ENCODE assay signal across 1 cellular context in the genomic region with DNA sequence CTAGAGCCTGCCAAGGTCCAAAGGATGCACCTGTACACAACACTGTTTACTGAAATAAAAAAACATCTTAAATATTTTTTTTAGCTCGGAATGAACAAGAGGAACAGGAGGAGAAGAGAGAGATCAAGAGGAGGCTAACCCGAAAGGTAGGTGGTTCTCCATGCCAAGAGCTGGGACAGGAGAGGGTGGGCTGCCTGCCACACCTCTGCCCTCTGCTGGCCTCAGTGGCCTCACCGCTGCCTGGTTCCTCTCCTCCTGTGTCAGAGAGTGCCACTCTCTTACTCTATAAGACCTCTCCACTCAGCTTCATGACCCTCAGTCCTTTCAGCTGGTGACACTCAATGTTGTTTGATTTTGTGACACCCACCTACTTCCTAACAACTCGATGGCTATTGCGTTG.
TF ChIP-seq lines count a peak whose summit lies in the region.

No MANE protein-coding gene starts in this region.

TF ChIP-seq in WTC11, 78 proteins besides CTCF, POLR2A, EP300 and RAD21 (continued from another document):
- TF ChIP-seq, protein P1, sequence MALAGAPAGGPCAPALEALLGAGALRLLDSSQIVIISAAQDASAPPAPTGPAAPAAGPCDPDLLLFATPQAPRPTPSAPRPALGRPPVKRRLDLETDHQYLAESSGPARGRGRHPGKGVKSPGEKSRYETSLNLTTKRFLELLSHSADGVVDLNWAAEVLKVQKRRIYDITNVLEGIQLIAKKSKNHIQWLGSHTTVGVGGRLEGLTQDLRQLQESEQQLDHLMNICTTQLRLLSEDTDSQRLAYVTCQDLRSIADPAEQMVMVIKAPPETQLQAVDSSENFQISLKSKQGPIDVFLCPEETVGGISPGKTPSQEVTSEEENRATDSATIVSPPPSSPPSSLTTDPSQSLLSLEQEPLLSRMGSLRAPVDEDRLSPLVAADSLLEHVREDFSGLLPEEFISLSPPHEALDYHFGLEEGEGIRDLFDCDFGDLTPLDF (CRISPR knock-in tag; IDR thresholded peaks at IDR 0.05) = no peak
- no peak for TF ChIP-seq FOXP1 (CRISPR knock-in tag; IDR thresholded peaks at IDR 0.05; ENCODE audit: borderline replicate concordance)
- no peak for TF ChIP-seq NR3C1 (CRISPR knock-in tag; conservative IDR thresholded peaks at IDR 0.05; ENCODE audit: low read depth)
- TF ChIP-seq, protein P2, sequence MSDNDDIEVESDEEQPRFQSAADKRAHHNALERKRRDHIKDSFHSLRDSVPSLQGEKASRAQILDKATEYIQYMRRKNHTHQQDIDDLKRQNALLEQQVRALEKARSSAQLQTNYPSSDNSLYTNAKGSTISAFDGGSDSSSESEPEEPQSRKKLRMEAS (CRISPR knock-in tag; IDR thresholded peaks at IDR 0.05) = no peak
- no peak for TF ChIP-seq TEAD1 (CRISPR knock-in tag; IDR thresholded peaks at IDR 0.05)
TF ChIP-seq in WTC11: peak in this region for 0.
